33 cellular contexts compared by ENCODE assay signal in genomic region chr4:2767705-2768074, GRCh38. TPM values are rescaled to one million over a fixed set of nuclear protein-coding genes. Genes with fewer than 3 reads are reported as not detected.
DNase-seq lines count a peak whose midpoint lies in the region; ATAC-seq, FAIRE-seq and TF ChIP-seq lines count a peak whose summit lies in the region.
"Had no signal": no experiment of that assay in that cellular context is flagged by ENCODE, and none has a peak within 500 bp of the region (broad histone marks: within the 10 kb centered on the region; RNA-seq: fewer than 3 reads in every experiment).

No MANE protein-coding gene starts in this region.

- TF ChIP-seq CTCF in right atrium auricular region (IDR thresholded peaks at IDR 0.05) = no peak
- no peak for TF ChIP-seq CTCF in H1 (IDR thresholded peaks at IDR 0.05; ENCODE audit: control extremely low read depth in 1 of 3, insufficient read depth in 1 of 3, low read depth in 1 of 3, low read length in 3 of 3)
- TF ChIP-seq CTCF in lower lobe of right lung (IDR thresholded peaks at IDR 0.05) = no peak
- no peak for TF ChIP-seq CTCF in transverse colon (IDR thresholded peaks at IDR 0.05)

- no peak for TF ChIP-seq RAD21 in H1 (IDR thresholded peaks at IDR 0.05 in 1 of 2, conservative IDR thresholded peaks at IDR 0.05 in 1 of 2; ENCODE audit: low read depth in 2 of 2, low read length in 2 of 2)

- H3K9ac ChIP-seq in H1 (replicated peaks in 1 of 4; ENCODE audit: extremely low read depth in 1 of 4, low read depth in 3 of 4, low read length in 3 of 4) = no peak overlapping the region

- TF ChIP-seq EP300 in H1 (IDR thresholded peaks at IDR 0.05; ENCODE audit: borderline replicate concordance in 1 of 2, low read depth in 2 of 2, low read length in 2 of 2) = no peak
- TF ChIP-seq EP300 in transverse colon (IDR thresholded peaks at IDR 0.05; ENCODE audit: low read depth) = no peak

- H4K20me1 ChIP-seq in H1 (replicated peaks in 1 of 2; ENCODE audit: control insufficient read depth in 1 of 2, insufficient read depth in 2 of 2, low read length in 2 of 2) = no peaks in the 10 kb centered on the region

- peak overlapping the region; percentile 65 for H4K91ac ChIP-seq in H1 (replicated peaks; ENCODE audit: insufficient read length, low read length)

- TF ChIP-seq POLR2A in H1 (IDR thresholded peaks at IDR 0.05; ENCODE audit: control extremely low read depth in 1 of 2, low read depth in 2 of 2, low read length in 2 of 2) (no peak), transverse colon (IDR thresholded peaks at IDR 0.05) (no peak)

- 0 out of 2 replicates have a peak overlapping the region, but pooled peaks have one; percentile 87 for H2BK12ac ChIP-seq in H1 (ENCODE audit: low read depth, low read length)

- no peak overlapping the region for H3K4me2 ChIP-seq in H1 (ENCODE audit: insufficient read depth in 1 of 2, low read depth in 2 of 2, low read length in 2 of 2)
- H3K4me2 ChIP-seq: A549 had no signal

- 0 out of 2 replicates have a peak overlapping the region, but pooled peaks have one; percentile 92 for H2BK15ac ChIP-seq in H1 (ENCODE audit: low read length)

- H2BK5ac ChIP-seq in H1 (ENCODE audit: low read depth, low read length) = no peak overlapping the region

- H3K14ac ChIP-seq in H1 (ENCODE audit: insufficient read length) = no peak overlapping the region

- intact Hi-C loops in Right ventricle myocardium superior (cut with DNase I) = loop anchor here (10.0 kb wide), 2 partner anchors 77 to 167 kb away; partner anchors contain the start of gene ADD1
- intact Hi-C loops in lower lobe of right lung (cut with DNase I) = no loop called here
- intact Hi-C loops in transverse colon (cut with DNase I; ENCODE audit: low total_unique reads) = loop anchor here (10.0 kb wide), 2 partner anchors 107 to 277 kb away; no protein-coding TSS in a partner anchor

- H3K23ac ChIP-seq in H1 (ENCODE audit: insufficient read length) = no peak overlapping the region

- H3K4me3 ChIP-seq in right atrium auricular region (no peak overlapping the region), H1 (ENCODE audit: extremely low read depth in 1 of 4, insufficient read depth in 2 of 4, low read depth in 3 of 4, low read length in 4 of 4) (no peak overlapping the region), lower lobe of right lung (no peak overlapping the region), transverse colon (no peak overlapping the region)
- H3K4me3 ChIP-seq: A549, breast epithelium, HAP-1, ovary, testis had no signal

- CTCF ChIA-PET in H1 (lab: Charles Lee; ENCODE audit: partially characterized antibody) = interaction anchor here (0.6 to 2.5 kb wide), 4 partner anchors 16 to 462 kb away, joined by 3 to 6 read pairs (median 4); no protein-coding TSS in a partner anchor

- H3K4me1 ChIP-seq in right atrium auricular region = peaks cover 0 to 21% of the 10 kb centered on the region in 2 donors
- peaks cover 0 to 7% (median 6%) of the 10 kb centered on the region in 4 experiments; a peak in 6 of 7 replicates for H3K4me1 ChIP-seq in H1 (replicated peaks in 1 of 4; ENCODE audit: control insufficient read depth in 3 of 4, insufficient read depth in 4 of 4, low read length in 3 of 4)
- H3K4me1 ChIP-seq in lower lobe of right lung = peaks cover 22% of the 10 kb centered on the region
- H3K4me1 ChIP-seq in transverse colon = peaks cover 0 to 15% (median 6%) of the 10 kb centered on the region in 4 donors
- H3K4me1 ChIP-seq: A549 had no signal

- H2BK20ac ChIP-seq in H1 (ENCODE audit: low read length) = 0 out of 2 replicates have a peak overlapping the region, but pooled peaks have one; percentile 95

- H4K5ac ChIP-seq in H1 (ENCODE audit: insufficient read length, low read depth, low read length) = no peak overlapping the region

- no peaks in the 10 kb centered on the region for H3K27me3 ChIP-seq in right atrium auricular region
- H3K27me3 ChIP-seq in H1 (replicated peaks in 1 of 4; ENCODE audit: control insufficient read depth in 3 of 4, extremely low read depth in 1 of 4, insufficient read depth in 3 of 4, low read length in 3 of 4) = 0 out of 7 replicates have a peak, but pooled peaks cover 0 to 2% (median under 1%) of the 10 kb centered on the region in 4 experiments
- H3K27me3 ChIP-seq in lower lobe of right lung (ENCODE audit: low read depth) = no peaks in the 10 kb centered on the region
- no peaks in the 10 kb centered on the region for H3K27me3 ChIP-seq in transverse colon
- H3K27me3 ChIP-seq: breast epithelium, ovary, testis had no signal

- ATAC-seq in Right ventricle myocardium superior (ENCODE audit: poor library complexity) (peak; percentile 65), lower lobe of right lung (no peak), GM19324 (IDR thresholded peaks at IDR 0.05; ENCODE audit: low FRiP score, unreplicated experiment) (no peak)
- ATAC-seq: A549; activated naive CD4-positive, alpha-beta T cell treated with anti-CD3 and anti-CD28 coated beads, Interleukin-2, amount 50 U/mL, for 72 hours; naive thymus-derived CD4-positive, alpha-beta T cell had no signal

- H3K18ac ChIP-seq in H1 (ENCODE audit: extremely low read depth, low read length) = no peak overlapping the region

- H3K79me1 ChIP-seq in H1 (ENCODE audit: low read depth, low read length) = no peaks in the 10 kb centered on the region

- H3K79me2 ChIP-seq in H1 (ENCODE audit: control insufficient read depth in 1 of 2, insufficient read depth in 2 of 2, low read length in 2 of 2) = no peaks in the 10 kb centered on the region

- no peak overlapping the region for H2AFZ ChIP-seq in H1 (ENCODE audit: low read length)

- H4K8ac ChIP-seq in H1 (ENCODE audit: extremely low read depth, insufficient read depth, low read length) = no peak overlapping the region

- no peak overlapping the region for H3K4ac ChIP-seq in H1 (replicated peaks; ENCODE audit: insufficient read length, low read depth, low read length)

- no peak for FAIRE-seq in H1 (lab: Jason Lieb, UNC)
- FAIRE-seq: A549, colon, D721Med, urothelium cell line had no signal

- no peak overlapping the region for H2AK5ac ChIP-seq in H1 (ENCODE audit: low read depth, low read length)

- no peaks in the 10 kb centered on the region; the same call in 1 of the 2 replicates for H3K23me2 ChIP-seq in H1 (ENCODE audit: low read depth, low read length)

- H3K27ac ChIP-seq in right atrium auricular region (peak overlapping the region in 1 of 2 donors; percentile 29), H1 (ENCODE audit: low read depth, low read length) (no peak overlapping the region), lower lobe of right lung (no peak overlapping the region), transverse colon (no peak overlapping the region)
- H3K27ac ChIP-seq: A549, breast epithelium, ovary, testis had no signal

- no peaks in the 10 kb centered on the region for H3K9me3 ChIP-seq in right atrium auricular region
- no peaks in the 10 kb centered on the region for H3K9me3 ChIP-seq in H1 (ENCODE audit: insufficient read depth in 2 of 2, low read depth in 1 of 2, low read length in 1 of 2)
- H3K9me3 ChIP-seq in lower lobe of right lung = no peaks in the 10 kb centered on the region
- H3K9me3 ChIP-seq in transverse colon = no peaks in the 10 kb centered on the region
- H3K9me3 ChIP-seq: A549, breast epithelium, HAP-1, ovary, testis had no signal

- WGBS in H1 (ENCODE audit: extremely low coverage in 1 of 2, insufficient coverage in 1 of 2, insufficient read length in 1 of 2, insufficient replicate concordance in 2 of 2, low coverage in 1 of 2, low lambda C conversion rate in 2 of 2, missing lambda C conversion rate in 1 of 2), 2 experiments = 85% methylated on average over 11 of the region's 11 CpGs; no CpG with 5 or more reads in 1 of the 2 experiments
- 87% methylated on average over 11 of the region's 11 CpGs; no CpG with 5 or more reads in 1 of the 2 donors for WGBS in transverse colon (ENCODE audit: low coverage in 1 of 2), 2 donors

- H2BK120ac ChIP-seq in H1 (replicated peaks; ENCODE audit: low read depth, low read length) = no peak overlapping the region

- H3K36me3 ChIP-seq in right atrium auricular region (no peaks in the 10 kb centered on the region), H1 (ENCODE audit: control insufficient read depth in 2 of 4, insufficient read depth in 4 of 4, low read length in 3 of 4) (no peaks in the 10 kb centered on the region), lower lobe of right lung (no peaks in the 10 kb centered on the region), transverse colon (no peaks in the 10 kb centered on the region)
- H3K36me3 ChIP-seq: breast epithelium, HAP-1, ovary had no signal

- DNase-seq in Right ventricle myocardium superior (peak; percentile 76), right atrium auricular region (ENCODE audit: low spot score) (no peak), H1 (ENCODE audit: low read depth in 1 of 2, low spot score in 2 of 2) (no peak), lower lobe of right lung (peak; percentile 44), transverse colon (peak; percentile 7), nucleus accumbens (lab: John Stamatoyannopoulos, UW) (no peak)
- DNase-seq in activated CD4-positive, alpha-beta T cell treated with anti-CD3 and anti-CD28 coated beads, Interleukin-2, amount 50 U/mL, for 48 hours = no peak
- DNase-seq: activated CD4-positive, alpha-beta memory T cell treated with anti-CD3 and anti-CD28 coated beads, Interleukin-2, amount 10 ng/mL, durations not matched to agents 7 days and 5 days; activated CD4-positive, alpha-beta T cell treated with anti-CD3 and anti-CD28 coated beads for 1 hour; activated CD8-positive, alpha-beta memory T cell treated with anti-CD3 and anti-CD28 coated beads, Interleukin-2, amount 50 U/mL, for 48 hours; AML-193; anterior cingulate cortex; CD4-positive, alpha-beta T cell; effector CD4-positive, alpha-beta T cell; Karpas-422; naive thymus-derived CD4-positive, alpha-beta T cell; NCI-H1417; NCI-H2029 treated with DMSO at 0.1 percent for 48 hours; NCI-H345; NCI-H69; ovary; SHP77; stimulated activated CD8-positive, alpha-beta memory T cell treated with anti-CD3 and anti-CD28 coated beads, Interleukin-4, amount 100 ng/mL, for 48 hours; SW 1271; testis had no signal

- in situ Hi-C loops in transverse colon (cut with MboI; ENCODE audit: low pct_ligation_motif_present in 1 of 4, low pct_unique_long_range_greater_than_20kb in 1 of 4, low sequenced_read_pairs in 3 of 4) = loop anchor here (10.0 to 25.0 kb wide), 3 partner anchors 170 to 187 kb away; no protein-coding TSS in a partner anchor

- H3K56ac ChIP-seq in H1 (replicated peaks; ENCODE audit: insufficient read length, low read depth, low read length) = no peak overlapping the region

- POLR2A ChIA-PET in H1 (lab: Charles Lee; ENCODE audit: partially characterized antibody) = interaction anchor here (1.0 to 2.9 kb wide), 3 partner anchors 11 to 169 kb away, joined by 3 to 16 read pairs (median 7); no protein-coding TSS in a partner anchor

RNA-seq across cellular contexts. Expression of gene TNIP2, which starts 11.6 kb away (rescaled TPM):
- total RNA-seq in Right ventricle myocardium superior (25.9 TPM), right atrium auricular region (10 to 100 TPM; 28.0 to 45.8 TPM), lower lobe of right lung (36.7 TPM), transverse colon (100 to 1,000 TPM in 3 of 4 donors, 10 to 100 TPM in 1; 91.8 to 203 (median 129) TPM)
- 36.2 and 37.7 TPM in 2 replicates for total RNA-seq in H1 (2021; fragmentation: NEBNext Ultra II Directional; extraction: Animal tissue kit (Norgen Biotek cat#: 25700))
- 23.7 and 35.7 TPM in 2 replicates for polyA plus RNA-seq in H1 (2011; rRNA removed)
- 41.8 TPM for polyA plus RNA-seq in H1 (2011; cell fraction: cytosol; rRNA removed)
- polyA plus RNA-seq in H1 (2011; cell fraction: nucleus; rRNA removed) = 54.1 TPM
- polyA plus RNA-seq in H1 (2012, experiment 1 of 2) = 26.4 to 39.9 TPM (median 39.1 TPM) in 4 replicates
- polyA plus RNA-seq in H1 (2012, experiment 2 of 2) = 29.2 TPM
- 21.6 TPM for polyA plus RNA-seq in H1 (2013, experiment 1 of 2)
- polyA plus RNA-seq in H1 (2013, experiment 2 of 2) = 23.2 TPM
- 7.9 and 15.5 TPM in 2 replicates for polyA minus RNA-seq in H1 (2011; rRNA and poly(A)+ RNA removed)
- 13.5 TPM for polyA minus RNA-seq in H1 (2011; cell fraction: cytosol; rRNA and poly(A)+ RNA removed)
- polyA minus RNA-seq in H1 (2011; cell fraction: nucleus; rRNA and poly(A)+ RNA removed) = 19.3 TPM

RNA-seq across cellular contexts. Expression of gene SH3BP2, which starts 25.2 kb away (rescaled TPM):
- 24.9 TPM for total RNA-seq in Right ventricle myocardium superior
- 10 to 100 TPM; 20.1 to 25.2 TPM for total RNA-seq in right atrium auricular region
- total RNA-seq in H1 (2021; fragmentation: NEBNext Ultra II Directional; extraction: Animal tissue kit (Norgen Biotek cat#: 25700)) = 31.4 and 32.4 TPM in 2 replicates
- 27.4 and 45.8 TPM in 2 replicates for polyA plus RNA-seq in H1 (2011; rRNA removed)
- 29.6 TPM for polyA plus RNA-seq in H1 (2011; cell fraction: cytosol; rRNA removed)
- polyA plus RNA-seq in H1 (2011; cell fraction: nucleus; rRNA removed) = 119 TPM
- 18.2 to 28.4 TPM (median 24.8 TPM) in 4 replicates for polyA plus RNA-seq in H1 (2012, experiment 1 of 2)
- polyA plus RNA-seq in H1 (2012, experiment 2 of 2) = 13.6 TPM
- polyA plus RNA-seq in H1 (2013, experiment 1 of 2) = 19.6 TPM
- polyA plus RNA-seq in H1 (2013, experiment 2 of 2) = 18.1 TPM
- polyA minus RNA-seq in H1 (2011; rRNA and poly(A)+ RNA removed) = 52.4 and 64.8 TPM in 2 replicates
- 25.8 TPM for polyA minus RNA-seq in H1 (2011; cell fraction: cytosol; rRNA and poly(A)+ RNA removed)
- 51.1 TPM for polyA minus RNA-seq in H1 (2011; cell fraction: nucleus; rRNA and poly(A)+ RNA removed)
- 102 TPM for total RNA-seq in lower lobe of right lung
- 100 to 1,000 TPM in 3 of 4 donors, 10 to 100 TPM in 1; 92.6 to 301 (median 117) TPM for total RNA-seq in transverse colon

Comparison
In these comparisons a context has a peak if more than half of its experiments do, and no peak if none do; other contexts are left out.
1. DNase-seq: peak in Right ventricle myocardium superior (single experiment), lower lobe of right lung (single experiment) and transverse colon (single experiment); none in right atrium auricular region (single experiment), H1 (0 of 2), nucleus accumbens (0 of 56) and activated CD4-positive, alpha-beta T cell treated with anti-CD3 and anti-CD28 coated beads, Interleukin-2, amount 50 U/mL, for 48 hours (0 of 2).